In genomic region chr6:146860583-146860982, GRCh38 we compare ENCODE assay signal across 18 cellular contexts.
DNase-seq lines count a peak whose midpoint lies in the region; ATAC-seq and TF ChIP-seq lines count a peak whose summit lies in the region.
"Had no signal": no experiment of that assay in that cellular context is flagged by ENCODE, and none has a peak within 500 bp of the region (broad histone marks: within the 10 kb centered on the region; RNA-seq: fewer than 3 reads in every experiment).

No MANE protein-coding gene starts in this region.

- H3K9me3 Mint-ChIP-seq in activated T-cell treated with anti-CD3 and anti-CD28 coated beads, Interleukin-2, amount 50 U/mL, for 72 hours = no peaks in the 10 kb centered on the region

- H3K27me3 ChIP-seq in SK-N-SH (ENCODE audit: insufficient read depth) (no peaks in the 10 kb centered on the region), uterus (no peaks in the 10 kb centered on the region)

- H3K36me3 ChIP-seq in SK-N-SH (replicated peaks in 1 of 2; ENCODE audit: control insufficient read depth in 1 of 2, insufficient read depth in 2 of 2, low read length in 1 of 2) (no peaks in the 10 kb centered on the region), uterus (no peaks in the 10 kb centered on the region)
- H3K36me3 ChIP-seq: HAP-1 had no signal

- no peak for TF ChIP-seq POLR2A in uterus (IDR thresholded peaks at IDR 0.05)

- H2AFZ ChIP-seq in SK-N-SH (ENCODE audit: low read depth) = no peak overlapping the region
- H2AFZ ChIP-seq: PC-9 had no signal

- no peaks in the 10 kb centered on the region for H3K36me3 Mint-ChIP-seq in activated T-cell treated with anti-CD3 and anti-CD28 coated beads, Interleukin-2, amount 50 U/mL, for 72 hours (ENCODE audit: insufficient read depth in 2 of 2)

- H3K79me2 ChIP-seq in SK-N-SH (ENCODE audit: insufficient read depth) = no peaks in the 10 kb centered on the region

- H3K4me2 ChIP-seq in SK-N-SH = no peak overlapping the region
- H3K4me2 ChIP-seq: PC-9 had no signal

- H3K4me1 ChIP-seq in SK-N-SH (ENCODE audit: control insufficient read depth in 1 of 2, insufficient read depth in 2 of 2, low read depth in 1 of 2, low read length in 1 of 2) = peaks cover 0 to 13% of the 10 kb centered on the region in 2 experiments; a peak in 2 of 4 replicates
- no peaks in the 10 kb centered on the region for H3K4me1 ChIP-seq in uterus
- H3K4me1 ChIP-seq: HAP-1 had no signal

- TF ChIP-seq RAD21 in SK-N-SH (IDR thresholded peaks at IDR 0.05; ENCODE audit: low read length) = no peak; the same call in 1 of the 2 replicates

- TF ChIP-seq EP300 in SK-N-SH (IDR thresholded peaks at IDR 0.05; ENCODE audit: borderline replicate concordance in 1 of 2, low read depth in 1 of 2, low read length in 1 of 2) = no peak

- peaks cover 32% of the 10 kb centered on the region for H3K4me1 Mint-ChIP-seq in activated T-cell treated with anti-CD3 and anti-CD28 coated beads, Interleukin-2, amount 50 U/mL, for 72 hours (ENCODE audit: low read depth)

- H4K20me1 ChIP-seq in SK-N-SH (ENCODE audit: insufficient read depth) = no peaks in the 10 kb centered on the region

- TF ChIP-seq CTCF in SK-N-SH (IDR thresholded peaks at IDR 0.05) = no peak
- TF ChIP-seq CTCF in VCaP (conservative IDR thresholded peaks at IDR 0.05) = no peak
- TF ChIP-seq CTCF in fibroblast of the aortic adventitia (IDR thresholded peaks at IDR 0.05; ENCODE audit: insufficient read depth, low read length) = no peak
- TF ChIP-seq CTCF in uterus (IDR thresholded peaks at IDR 0.05) = no peak

- no peak overlapping the region for H3K4me3 Mint-ChIP-seq in activated T-cell treated with anti-CD3 and anti-CD28 coated beads, Interleukin-2, amount 50 U/mL, for 72 hours

- intact Hi-C loops in uterus (cut with DNase I; ENCODE audit: low total_unique reads) = no loop called here

- H3K9me3 ChIP-seq in SK-N-SH (no peaks in the 10 kb centered on the region), uterus (no peaks in the 10 kb centered on the region)
- H3K9me3 ChIP-seq: HAP-1 had no signal

- H3F3A ChIP-seq in SK-N-SH (replicated peaks; ENCODE audit: insufficient read depth) = no peaks in the 10 kb centered on the region

- peak overlapping the region in 1 of 2 experiments; percentile 55; a peak in 2 of 4 replicates for H3K27ac ChIP-seq in SK-N-SH (ENCODE audit: low read depth in 2 of 2, low read length in 1 of 2)
- peak overlapping the region; percentile 50 for H3K27ac ChIP-seq in VCaP
- no peak overlapping the region for H3K27ac ChIP-seq in uterus
- H3K27ac ChIP-seq: PC-9 had no signal

- H3K9me2 ChIP-seq in SK-N-SH = no peaks in the 10 kb centered on the region

- no peak overlapping the region for H3K27ac Mint-ChIP-seq in activated T-cell treated with anti-CD3 and anti-CD28 coated beads, Interleukin-2, amount 50 U/mL, for 72 hours

- no peak overlapping the region for H3K9ac ChIP-seq in SK-N-SH

- ATAC-seq in SK-N-SH treated with all-trans-retinoic acid at 6 μM for 48 hours = no peak
- no peak for ATAC-seq in activated T-cell treated with anti-CD3 and anti-CD28 coated beads, Interleukin-2, amount 50 U/mL, for 72 hours (replicated peaks in 1 of 2)
- ATAC-seq in GM21717 (IDR thresholded peaks at IDR 0.05; ENCODE audit: unreplicated experiment) = no peak
- ATAC-seq: GM12878, Right ventricle myocardium inferior had no signal

- POLR2A ChIA-PET in SK-N-SH (lab: Yijun Ruan, JAX) = no interaction called here

- CTCF ChIA-PET in SK-N-SH (lab: Yijun Ruan, JAX) = interaction anchor here (1.0 kb wide), 1 partner anchor 55 kb away, joined by 4 read pairs; no protein-coding TSS in a partner anchor

- peak; percentile 21 for DNase-seq in SK-N-SH
- DNase-seq in fibroblast of the aortic adventitia (ENCODE audit: low read depth) = peak; percentile 45
- no peak for DNase-seq in COLO829 (ENCODE audit: low spot score)
- no peak for DNase-seq in uterus
- DNase-seq in activated T-cell treated with anti-CD3 and anti-CD28 coated beads, Interleukin-2, amount 50 U/mL, for 72 hours = no peak
- DNase-seq: DMS53, IMR-90, NCI-H1417, NCI-H2081 treated with DMSO at 0.1 percent for 48 hours, NCI-H345, NCI-H526 treated with DMSO at 0.1 percent for 48 hours, PC-9 had no signal

- WGBS in SK-N-SH (ENCODE audit: low lambda C conversion rate) = 21% methylated on average over 2 of the region's 2 CpGs

- H3K27me3 Mint-ChIP-seq in activated T-cell treated with anti-CD3 and anti-CD28 coated beads, Interleukin-2, amount 50 U/mL, for 72 hours (ENCODE audit: low read depth) = no peaks in the 10 kb centered on the region

- H3K4me3 ChIP-seq in SK-N-SH (ENCODE audit: low read depth in 2 of 2, low read length in 1 of 2) (no peak overlapping the region), fibroblast of the aortic adventitia (ENCODE audit: low read depth, low read length) (no peak overlapping the region), uterus (no peak overlapping the region)
- H3K4me3 ChIP-seq: GM12878, HAP-1, PC-9 had no signal

TF ChIP-seq in SK-N-SH, 30 proteins besides CTCF, POLR2A, EP300 and RAD21:
- no peak for TF ChIP-seq ELF1 (IDR thresholded peaks at IDR 0.05)
- no peak for TF ChIP-seq NFIC (IDR thresholded peaks at IDR 0.05; ENCODE audit: borderline replicate concordance)

TF ChIP-seq in SK-N-SH treated with all-trans-retinoic acid at 6 μM for 48 hours, 23 proteins besides CTCF, POLR2A, EP300 and RAD21:
- TF ChIP-seq TOX (CRISPR knock-in tag; IDR thresholded peaks at IDR 0.05; ENCODE audit: borderline replicate concordance) = no peak
- no peak for TF ChIP-seq ZNF565 (CRISPR knock-in tag; conservative IDR thresholded peaks at IDR 0.05; ENCODE audit: low read depth)
- no peak for TF ChIP-seq POU6F1 (CRISPR knock-in tag; IDR thresholded peaks at IDR 0.05; ENCODE audit: borderline replicate concordance, low read depth)
- no peak for TF ChIP-seq TSHZ2 (CRISPR knock-in tag; IDR thresholded peaks at IDR 0.05)
- no peak for TF ChIP-seq RARB (CRISPR knock-in tag; IDR thresholded peaks at IDR 0.05)
- no peak for TF ChIP-seq ZNF8 (CRISPR knock-in tag; IDR thresholded peaks at IDR 0.05)
- TF ChIP-seq GLIS3 (CRISPR knock-in tag; IDR thresholded peaks at IDR 0.05) = no peak
- TF ChIP-seq SNAI2 (CRISPR knock-in tag; IDR thresholded peaks at IDR 0.05) = no peak
- TF ChIP-seq CSRNP3 (CRISPR knock-in tag; IDR thresholded peaks at IDR 0.05) = no peak
- no peak for TF ChIP-seq OSR1 (CRISPR knock-in tag; IDR thresholded peaks at IDR 0.05)
- TF ChIP-seq ZNF70 (CRISPR knock-in tag; IDR thresholded peaks at IDR 0.05) = no peak
- no peak for TF ChIP-seq ESRRG (CRISPR knock-in tag; IDR thresholded peaks at IDR 0.05)

Comparison
In these comparisons a context has a peak if more than half of its experiments do, and no peak if none do; other contexts are left out.
1. DNase-seq: peak in SK-N-SH (single experiment) and fibroblast of the aortic adventitia (single experiment); none in COLO829 (single experiment), uterus (0 of 2) and activated T-cell treated with anti-CD3 and anti-CD28 coated beads, Interleukin-2, amount 50 U/mL, for 72 hours (0 of 2).